ENCODE assay signal across 8 cellular contexts in the genomic region with DNA sequence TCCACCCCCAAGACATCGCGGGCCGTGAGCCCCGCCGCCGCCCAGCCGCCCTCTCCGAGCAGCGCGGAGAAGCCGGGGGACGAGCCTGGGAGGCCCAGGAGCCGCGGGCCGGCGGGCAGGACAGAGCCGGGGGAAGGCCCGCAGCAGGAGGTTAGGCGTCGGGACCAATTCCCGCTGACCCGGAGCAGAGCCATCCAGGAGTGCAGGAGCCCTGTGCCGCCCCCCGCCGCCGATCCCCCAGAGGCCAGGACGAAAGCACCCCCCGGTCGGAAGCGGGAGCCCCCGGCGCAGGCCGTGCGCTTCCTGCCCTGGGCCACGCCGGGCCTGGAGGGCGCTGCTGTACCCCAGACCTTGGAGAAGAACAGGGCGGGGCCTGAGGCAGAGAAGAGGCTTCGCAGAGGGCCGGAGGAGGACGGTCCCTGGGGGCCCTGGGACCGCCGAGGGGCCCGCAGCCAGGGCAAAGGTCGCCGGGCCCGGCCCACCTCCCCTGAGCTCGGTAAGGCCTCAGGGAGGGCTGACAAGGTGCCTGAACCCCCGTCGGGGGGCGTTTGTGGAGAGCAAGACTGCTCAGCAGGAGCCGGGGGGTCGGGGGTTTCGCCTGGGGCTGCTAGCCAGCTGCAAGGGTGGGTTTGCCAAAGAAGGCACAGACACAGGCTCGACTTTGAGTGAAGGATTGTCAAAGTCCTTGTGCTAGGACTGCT. TPM values are rescaled to one million over a fixed set of nuclear protein-coding genes. Genes with fewer than 3 reads are reported as not detected.
DNase-seq lines count a peak whose midpoint lies in the region; ATAC-seq, FAIRE-seq and TF ChIP-seq lines count a peak whose summit lies in the region.
"Had no signal": no experiment of that assay in that cellular context is flagged by ENCODE, and none has a peak within 500 bp of the region (broad histone marks: within the 10 kb centered on the region; RNA-seq: fewer than 3 reads in every experiment).

No MANE protein-coding gene starts in this region.

- H2AFZ ChIP-seq in HepG2 (ENCODE audit: low read length), result no peak overlapping the region

- H3K4me1 ChIP-seq in HepG2 (ENCODE audit: insufficient read depth, low read length), result no peaks in the 10 kb centered on the region
- H3K4me1 ChIP-seq in right lobe of liver, result no peaks in the 10 kb centered on the region
- peaks cover 6% of the 10 kb centered on the region for H3K4me1 ChIP-seq in iPS-15b (ENCODE audit: control insufficient read depth, insufficient read depth, low read length)
- peaks cover 15 to 18% of the 10 kb centered on the region in 2 donors for H3K4me1 ChIP-seq in uterus

- no peak for DNase-seq in HepG2 (ENCODE audit: low spot score)
- DNase-seq in right lobe of liver, result no peak
- DNase-seq in uterus, result no peak
- DNase-seq in DMS 273 (lab: John Stamatoyannopoulos, UW; ENCODE audit: unreplicated experiment), result no peak
- DNase-seq in A172 (ENCODE audit: low spot score), result no peak
- DNase-seq: hypothalamus, NCI-H1694 had no signal

- peak; percentile 64 for ATAC-seq in HepG2
- ATAC-seq in right lobe of liver, result no peak

- H3K27me3 ChIP-seq in HepG2 (ENCODE audit: control insufficient read depth in 1 of 2, insufficient read depth in 2 of 2, low read length in 2 of 2), result peaks cover 63 to 100% of the 10 kb centered on the region in 2 experiments
- H3K27me3 ChIP-seq in right lobe of liver, result no peaks in the 10 kb centered on the region
- peaks cover 4% of the 10 kb centered on the region for H3K27me3 ChIP-seq in iPS-15b (ENCODE audit: control insufficient read depth, insufficient read depth, low read length)
- no peaks in the 10 kb centered on the region for H3K27me3 ChIP-seq in uterus

- WGBS in HepG2 (ENCODE audit: low lambda C conversion rate), result 7% methylated on average over 43 of the region's 55 CpGs
- WGBS in right lobe of liver (ENCODE audit: insufficient coverage, low coverage, low lambda C conversion rate, missing lambda C conversion rate), result 28% methylated on average over 8 of the region's 55 CpGs

- TF ChIP-seq EP300 in HepG2 (IDR thresholded peaks at IDR 0.05; ENCODE audit: low read depth in 2 of 2, low read length in 2 of 2) (no peak), HepG2 (CRISPR knock-in tag; IDR thresholded peaks at IDR 0.05; ENCODE audit: borderline replicate concordance) (no peak)

- peak; percentile 35 for TF ChIP-seq CTCF in HepG2 (CRISPR knock-in tag; IDR thresholded peaks at IDR 0.05)
- no peak for TF ChIP-seq CTCF in right lobe of liver (IDR thresholded peaks at IDR 0.05)
- TF ChIP-seq CTCF in uterus (IDR thresholded peaks at IDR 0.05), result no peak

- BruUV-seq in HepG2 (replicated peaks; lab: Mats Ljungman, UMichigan), result no TSS peak

- no peaks in the 10 kb centered on the region for H3K79me2 ChIP-seq in HepG2 (ENCODE audit: insufficient read depth, low read length)

- H3K4me3 ChIP-seq in HepG2 (replicated peaks in 1 of 3; ENCODE audit: insufficient read depth in 1 of 3, low read depth in 2 of 3, low read length in 3 of 3) (peak overlapping the region in 1 of 3 experiments; percentile 39; a peak in 1 of 6 replicates), right lobe of liver (no peak overlapping the region), iPS-15b (ENCODE audit: low read depth, low read length) (peak overlapping the region; percentile 22), uterus (peak overlapping the region in 1 of 2 donors; percentile 14)

- in situ Hi-C loops in HepG2 (cut with HindIII; ENCODE audit: extremely low pct_ligation_motif_present, low pct_unique_long_range_greater_than_20kb), result no loop called here

- H4K20me1 ChIP-seq in HepG2 (ENCODE audit: insufficient read depth, low read length), result peaks cover 4% of the 10 kb centered on the region; the same call in 1 of the 2 replicates

- TF ChIP-seq POLR2A in HepG2 (IDR thresholded peaks at IDR 0.05; ENCODE audit: insufficient read depth in 1 of 2, low read depth in 2 of 2, low read length in 2 of 2), result no peak
- no peak for TF ChIP-seq POLR2A in right lobe of liver (IDR thresholded peaks at IDR 0.05)
- no peak for TF ChIP-seq POLR2A in uterus (IDR thresholded peaks at IDR 0.05)

- H3K27ac ChIP-seq in HepG2 (ENCODE audit: extremely low read length, insufficient read depth, low read length) (no peak overlapping the region), right lobe of liver (no peak overlapping the region), uterus (peak overlapping the region; percentile 97 to 98)

- H3K4me2 ChIP-seq in HepG2 (ENCODE audit: low read depth, low read length), result peak overlapping the region; percentile 36

- intact Hi-C loops in HepG2 (cut with micrococcal nuclease; ENCODE audit: unreplicated experiment), result no loop called here
- intact Hi-C loops in right lobe of liver (cut with DNase I), result no loop called here
- intact Hi-C loops in uterus (cut with DNase I; ENCODE audit: low total_unique reads), result no loop called here

- TF ChIP-seq RAD21 in HepG2 (CRISPR knock-in tag; IDR thresholded peaks at IDR 0.05), result no peak

- H3K9me3 ChIP-seq in HepG2 (ENCODE audit: low read length) (no peaks in the 10 kb centered on the region), right lobe of liver (no peaks in the 10 kb centered on the region), iPS-15b (ENCODE audit: control insufficient read depth, insufficient read depth, low read length) (no peaks in the 10 kb centered on the region), uterus (no peaks in the 10 kb centered on the region)

- H3K36me3 ChIP-seq in HepG2 (replicated peaks in 1 of 2; ENCODE audit: control insufficient read depth in 1 of 2, insufficient read depth in 2 of 2, low read length in 2 of 2), result no peaks in the 10 kb centered on the region
- H3K36me3 ChIP-seq in right lobe of liver, result no peaks in the 10 kb centered on the region
- no peaks in the 10 kb centered on the region for H3K36me3 ChIP-seq in iPS-15b (ENCODE audit: control insufficient read depth, insufficient read depth, low read length)
- H3K36me3 ChIP-seq in uterus, result no peaks in the 10 kb centered on the region

- H3K9ac ChIP-seq in HepG2 (ENCODE audit: insufficient read depth, low read depth, low read length) (no peak overlapping the region), iPS-15b (ENCODE audit: low read depth, low read length) (no peak overlapping the region)

- FAIRE-seq in HepG2 (lab: Jason Lieb, UNC), result no peak

- CTCF ChIA-PET in HepG2 (lab: Yijun Ruan, JAX; ENCODE audit: low intra/inter-chr PET ratio, low total read pairs), result no interaction called here

- POLR2A ChIA-PET in HepG2 (lab: Yijun Ruan, JAX), result no interaction called here

RNA-seq across cellular contexts. Expression of gene SPEG, which starts 14.3 kb away (rescaled TPM):
- 0.18 TPM in 1 of 2 replicates, not detected in the other for total RNA-seq in HepG2 (2016; rRNA removed; fragmentation: Illumina TruSeq; extraction: Trizol)
- 0.51 TPM in 1 of 2 replicates, not detected in the other for total RNA-seq in HepG2 (2016; cell fraction: cytosol; rRNA removed; fragmentation: Illumina TruSeq; extraction: Trizol; ENCODE audit: low read depth)
- 0.06 TPM in 1 of 2 replicates, not detected in the other for total RNA-seq in HepG2 (2016; cell fraction: insoluble cytoplasmic fraction; rRNA removed; fragmentation: Illumina TruSeq; extraction: Trizol)
- total RNA-seq in HepG2 (2016; cell fraction: membrane; rRNA removed; fragmentation: Illumina TruSeq; extraction: Trizol), result 0.12 and 1.1 TPM in 2 replicates
- total RNA-seq in HepG2 (2016; cell fraction: nucleus; rRNA removed; fragmentation: Illumina TruSeq; extraction: Trizol), result 0.71 TPM in 1 of 2 replicates, not detected in the other
- polyA plus RNA-seq in HepG2 (2011; rRNA removed), result 0.24 and 0.94 TPM in 2 replicates
- 0.13 and 0.20 TPM in 2 replicates for polyA plus RNA-seq in HepG2 (2011; cell fraction: cytosol; rRNA removed)
- polyA plus RNA-seq in HepG2 (2011; cell fraction: nucleus; rRNA removed), result 0.45 and 1.0 TPM in 2 replicates
- polyA plus RNA-seq in HepG2 (2012), result 0.93 and 1.4 TPM in 2 replicates
- polyA plus RNA-seq in HepG2 (2016; cell fraction: cytosol; fragmentation: Illumina TruSeq; extraction: Trizol; ENCODE audit: low read depth), result 0.38 and 0.63 TPM in 2 replicates
- 0.98 TPM in 1 of 2 replicates, not detected in the other for polyA plus RNA-seq in HepG2 (2016; cell fraction: insoluble cytoplasmic fraction; fragmentation: Illumina TruSeq; extraction: Trizol; ENCODE audit: low read depth)
- 0.58 and 1.4 TPM in 2 replicates for polyA plus RNA-seq in HepG2 (2016; cell fraction: membrane; fragmentation: Illumina TruSeq; extraction: Trizol; ENCODE audit: low read depth)
- polyA plus RNA-seq in HepG2 (2016; cell fraction: nucleus; fragmentation: Illumina TruSeq; extraction: Trizol; ENCODE audit: insufficient read depth, low read depth), result 0.41 TPM in 1 of 2 replicates, not detected in the other
- 0.44 and 4.0 TPM in 2 replicates for polyA minus RNA-seq in HepG2 (2011; rRNA and poly(A)+ RNA removed; ENCODE audit: low replicate concordance)
- polyA minus RNA-seq in HepG2 (2011; cell fraction: cytosol; rRNA and poly(A)+ RNA removed), result not detected in 2 replicates
- 0.37 and 1.8 TPM in 2 replicates for polyA minus RNA-seq in HepG2 (2011; cell fraction: nucleus; rRNA and poly(A)+ RNA removed)
- 1 to 10 TPM in 1 of 6 experiments, under 1 TPM in 5; 0.24 to 1.5 (median 0.48) TPM for total RNA-seq in right lobe of liver
- 100 to 1,000 TPM in 1 of 4 donors, 10 to 100 TPM in 3; 22.9 to 318 (median 36.1) TPM for total RNA-seq in uterus
- 30.0 and 32.9 TPM in 2 replicates for total RNA-seq in A172 (2014; rRNA removed; shearing (Covaris generic))

RNA-seq across cellular contexts. Expression of gene DES, which starts 30.7 kb away (rescaled TPM):
- total RNA-seq in HepG2 (2016; rRNA removed; fragmentation: Illumina TruSeq; extraction: Trizol), result not detected in 2 replicates
- 0.10 TPM in 1 of 2 replicates, not detected in the other for total RNA-seq in HepG2 (2016; cell fraction: cytosol; rRNA removed; fragmentation: Illumina TruSeq; extraction: Trizol; ENCODE audit: low read depth)
- not detected in 2 replicates for total RNA-seq in HepG2 (2016; cell fraction: insoluble cytoplasmic fraction; rRNA removed; fragmentation: Illumina TruSeq; extraction: Trizol)
- not detected in 2 replicates for total RNA-seq in HepG2 (2016; cell fraction: membrane; rRNA removed; fragmentation: Illumina TruSeq; extraction: Trizol)
- not detected in 2 replicates for total RNA-seq in HepG2 (2016; cell fraction: nucleus; rRNA removed; fragmentation: Illumina TruSeq; extraction: Trizol)
- polyA plus RNA-seq in HepG2 (2011; rRNA removed), result 0.21 TPM in 1 of 2 replicates, not detected in the other
- 0.05 and 0.09 TPM in 2 replicates for polyA plus RNA-seq in HepG2 (2011; cell fraction: cytosol; rRNA removed)
- polyA plus RNA-seq in HepG2 (2011; cell fraction: nucleus; rRNA removed), result 0.51 TPM in 1 of 2 replicates, not detected in the other
- not detected in 2 replicates for polyA plus RNA-seq in HepG2 (2012)
- polyA plus RNA-seq in HepG2 (2016; cell fraction: cytosol; fragmentation: Illumina TruSeq; extraction: Trizol; ENCODE audit: low read depth), result not detected in 2 replicates
- polyA plus RNA-seq in HepG2 (2016; cell fraction: insoluble cytoplasmic fraction; fragmentation: Illumina TruSeq; extraction: Trizol; ENCODE audit: low read depth), result not detected in 2 replicates
- polyA plus RNA-seq in HepG2 (2016; cell fraction: membrane; fragmentation: Illumina TruSeq; extraction: Trizol; ENCODE audit: low read depth), result not detected in 2 replicates
- not detected in 2 replicates for polyA plus RNA-seq in HepG2 (2016; cell fraction: nucleus; fragmentation: Illumina TruSeq; extraction: Trizol; ENCODE audit: insufficient read depth, low read depth)
- 0.06 and 8.3 TPM in 2 replicates for polyA minus RNA-seq in HepG2 (2011; rRNA and poly(A)+ RNA removed; ENCODE audit: low replicate concordance)
- not detected in 2 replicates for polyA minus RNA-seq in HepG2 (2011; cell fraction: cytosol; rRNA and poly(A)+ RNA removed)
- polyA minus RNA-seq in HepG2 (2011; cell fraction: nucleus; rRNA and poly(A)+ RNA removed), result not detected in 2 replicates
- 10 to 100 TPM in 1 of 6 experiments, 1 to 10 TPM in 5; 1.2 to 25.6 (median 2.5) TPM for total RNA-seq in right lobe of liver
- total RNA-seq in uterus, result 1,000 to 10,000 TPM in 2 of 4 donors, 100 to 1,000 TPM in 2; 578 to 3,551 (median 1,628) TPM
- 30.0 and 34.5 TPM in 2 replicates for total RNA-seq in A172 (2014; rRNA removed; shearing (Covaris generic))

RNA-seq across cellular contexts. Expression of gene GMPPA, which starts 49.8 kb away (rescaled TPM):
- total RNA-seq in HepG2 (2016; rRNA removed; fragmentation: Illumina TruSeq; extraction: Trizol) (81.1 and 88.7 TPM in 2 replicates), right lobe of liver (10 to 100 TPM; 21.7 to 54.1 (median 40.2) TPM), uterus (10 to 100 TPM; 14.1 to 39.5 (median 27.6) TPM)
- total RNA-seq in HepG2 (2016; cell fraction: cytosol; rRNA removed; fragmentation: Illumina TruSeq; extraction: Trizol; ENCODE audit: low read depth), result 41.1 and 50.9 TPM in 2 replicates
- total RNA-seq in HepG2 (2016; cell fraction: insoluble cytoplasmic fraction; rRNA removed; fragmentation: Illumina TruSeq; extraction: Trizol), result 81.2 and 82.9 TPM in 2 replicates
- total RNA-seq in HepG2 (2016; cell fraction: membrane; rRNA removed; fragmentation: Illumina TruSeq; extraction: Trizol), result 59.8 and 79.0 TPM in 2 replicates
- 39.6 and 46.3 TPM in 2 replicates for total RNA-seq in HepG2 (2016; cell fraction: nucleus; rRNA removed; fragmentation: Illumina TruSeq; extraction: Trizol)
- 106 and 115 TPM in 2 replicates for polyA plus RNA-seq in HepG2 (2011; rRNA removed)
- polyA plus RNA-seq in HepG2 (2011; cell fraction: cytosol; rRNA removed), result 98.1 and 128 TPM in 2 replicates
- polyA plus RNA-seq in HepG2 (2011; cell fraction: nucleus; rRNA removed), result 123 and 155 TPM in 2 replicates
- 44.8 and 45.3 TPM in 2 replicates for polyA plus RNA-seq in HepG2 (2012)
- 40.7 and 53.5 TPM in 2 replicates for polyA plus RNA-seq in HepG2 (2016; cell fraction: cytosol; fragmentation: Illumina TruSeq; extraction: Trizol; ENCODE audit: low read depth)
- polyA plus RNA-seq in HepG2 (2016; cell fraction: insoluble cytoplasmic fraction; fragmentation: Illumina TruSeq; extraction: Trizol; ENCODE audit: low read depth), result 88.1 and 98.3 TPM in 2 replicates
- polyA plus RNA-seq in HepG2 (2016; cell fraction: membrane; fragmentation: Illumina TruSeq; extraction: Trizol; ENCODE audit: low read depth), result 54.7 and 71.1 TPM in 2 replicates
- polyA plus RNA-seq in HepG2 (2016; cell fraction: nucleus; fragmentation: Illumina TruSeq; extraction: Trizol; ENCODE audit: insufficient read depth, low read depth), result 87.2 and 90.5 TPM in 2 replicates
- 98.5 and 174 TPM in 2 replicates for polyA minus RNA-seq in HepG2 (2011; rRNA and poly(A)+ RNA removed; ENCODE audit: low replicate concordance)
- 43.2 and 68.0 TPM in 2 replicates for polyA minus RNA-seq in HepG2 (2011; cell fraction: cytosol; rRNA and poly(A)+ RNA removed)
- polyA minus RNA-seq in HepG2 (2011; cell fraction: nucleus; rRNA and poly(A)+ RNA removed), result 32.6 and 38.2 TPM in 2 replicates
- total RNA-seq in A172 (2014; rRNA removed; shearing (Covaris generic)), result 52.5 and 54.7 TPM in 2 replicates

Comparison
In these comparisons a context has a peak if more than half of its experiments do, and no peak if none do; other contexts are left out.
1. H3K27ac ChIP-seq: peak in uterus (2 of 2); none in HepG2 (single experiment) and right lobe of liver (0 of 3).
2. RNA of gene SPEG, which starts 14.3 kb away (total RNA-seq): 22.9 to 318 TPM in uterus and 30.0 to 32.9 TPM in A172; 0.24 to 1.5 TPM in right lobe of liver and 0.06 to 1.1 TPM in HepG2; every median in the first group is over 4 times any median in the second.
3. RNA of gene DES, which starts 30.7 kb away (total RNA-seq): 578 to 3,551 TPM in uterus; 30.0 to 34.5 TPM in A172, 1.2 to 25.6 TPM in right lobe of liver and 0.10 TPM in HepG2; every median in the first group is over 10 times any median in the second.